In genomic region chr9:122374885-122375420, GRCh38 we compare ENCODE assay signal across 8 cellular contexts.
DNase-seq lines count a peak whose midpoint lies in the region; ATAC-seq, FAIRE-seq and TF ChIP-seq lines count a peak whose summit lies in the region.

No MANE protein-coding gene starts in this region.

- FAIRE-seq in D721Med (lab: Jason Lieb, UNC), result no peak

- no peak overlapping the region for H3K4me3 ChIP-seq in mucosa of stomach (ENCODE audit: low read length)

- H3K9me3 ChIP-seq in mucosa of stomach (ENCODE audit: control insufficient read depth, low read length), result peaks cover 6% of the 10 kb centered on the region

- peaks cover 40% of the 10 kb centered on the region for H3K4me1 ChIP-seq in mucosa of stomach (ENCODE audit: control insufficient read depth, insufficient read depth, low read length)

- no peaks in the 10 kb centered on the region for H3K36me3 ChIP-seq in mucosa of stomach (ENCODE audit: control insufficient read depth, insufficient read depth, low read length)

- TF ChIP-seq CTCF in D721Med (IDR thresholded peaks at IDR 0.05; ENCODE audit: insufficient read depth, missing control alignments), result no peak

- peaks cover 7% of the 10 kb centered on the region for H3K27me3 ChIP-seq in mucosa of stomach (ENCODE audit: control insufficient read depth, insufficient read depth, low read length)

- ATAC-seq in GM18909 (IDR thresholded peaks at IDR 0.05; ENCODE audit: poor library complexity, unreplicated experiment) (no peak), GM21737 (IDR thresholded peaks at IDR 0.05; ENCODE audit: unreplicated experiment) (no peak), HG03108 (IDR thresholded peaks at IDR 0.05; ENCODE audit: unreplicated experiment) (no peak)

- DNase-seq in AG20443 (ENCODE audit: low spot score) (peak; percentile 96), OCI-M1 (lab: John Stamatoyannopoulos, UW) (peak; percentile 62), fibroblast of gingiva (ENCODE audit: low read depth) (peak; percentile 81), D721Med (ENCODE audit: insufficient read length, low spot score) (no peak)

- H3K9ac ChIP-seq in mucosa of stomach (ENCODE audit: low read length), result peak overlapping the region; percentile 38
